Comparison of ENCODE assay signal across 11 cellular contexts in the genomic region with DNA sequence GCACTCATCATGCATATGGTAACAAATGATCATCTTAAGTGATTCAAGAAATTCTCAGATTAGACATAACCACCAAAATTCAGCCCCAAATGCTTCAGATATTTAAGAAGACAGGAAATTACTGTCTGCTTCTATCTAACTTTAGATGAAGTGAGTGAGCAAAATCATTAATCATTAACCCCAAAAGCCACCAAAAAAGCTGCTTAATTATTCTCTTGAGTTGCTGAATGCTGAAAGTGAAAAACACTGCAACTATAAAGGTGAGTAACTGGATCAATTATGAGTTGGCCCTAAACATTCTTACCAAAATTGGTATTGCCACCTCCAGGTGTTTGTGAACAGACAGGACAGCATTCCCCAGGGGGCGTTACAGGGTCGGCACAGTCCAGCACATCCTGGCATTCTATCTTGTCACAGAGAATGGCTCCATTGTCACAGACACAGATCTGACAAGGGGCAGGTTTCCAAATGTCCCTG.
DNase-seq lines count a peak whose midpoint lies in the region; ATAC-seq and TF ChIP-seq lines count a peak whose summit lies in the region.
"Had no signal": no experiment of that assay in that cellular context is flagged by ENCODE, and none has a peak within 500 bp of the region (broad histone marks: within the 10 kb centered on the region; RNA-seq: fewer than 3 reads in every experiment).

No MANE protein-coding gene starts in this region.

- ATAC-seq in GM18867 (IDR thresholded peaks at IDR 0.05; ENCODE audit: unreplicated experiment) (peak; percentile 85), GM23338 (no peak), HG03432 (IDR thresholded peaks at IDR 0.05; ENCODE audit: unreplicated experiment) (peak; percentile 95)

- no peak overlapping the region for H3K4me3 ChIP-seq in GM23338
- no peak overlapping the region for H3K4me3 ChIP-seq in kidney epithelial cell (ENCODE audit: low read depth, low read length)
- H3K4me3 ChIP-seq in ovary, result no peak overlapping the region

- no peak overlapping the region for H3K4me2 ChIP-seq in GM23338

- TF ChIP-seq POLR2A in ovary (IDR thresholded peaks at IDR 0.05), result no peak

- TF ChIP-seq EP300 in ovary (IDR thresholded peaks at IDR 0.05), result no peak

- H3K27me3 ChIP-seq in GM23338 (ENCODE audit: insufficient read depth) (no peaks in the 10 kb centered on the region), kidney epithelial cell (ENCODE audit: control insufficient read depth, insufficient read depth, low read length) (no peaks in the 10 kb centered on the region), ovary (no peaks in the 10 kb centered on the region)

- no peaks in the 10 kb centered on the region for H3K79me2 ChIP-seq in GM23338 (replicated peaks; ENCODE audit: insufficient read depth)

- H2AFZ ChIP-seq in GM23338, result no peak overlapping the region

- no peaks in the 10 kb centered on the region for H3K36me3 Mint-ChIP-seq in GM23338 (ENCODE audit: low read depth)

- H3K9me3 Mint-ChIP-seq in GM23338, result no peaks in the 10 kb centered on the region

- H3K4me3 Mint-ChIP-seq in GM23338, result no peak overlapping the region

- H3K27me3 Mint-ChIP-seq in GM23338 (ENCODE audit: insufficient read depth, low read depth, poor library complexity), result no peaks in the 10 kb centered on the region

- DNase-seq in GM23338 (ENCODE audit: low spot score) (peak; percentile 34), kidney epithelial cell (ENCODE audit: low read depth) (peak; percentile 23), ovary (no peak), HUDEP-2 (lab: John Stamatoyannopoulos, UW; ENCODE audit: unreplicated experiment in 76 of 76) (no peak), HuH-7 (ENCODE audit: low spot score) (no peak)
- no peak for DNase-seq in stimulated activated CD4-positive, alpha-beta T cell treated with anti-CD3 and anti-CD28 coated beads, Interleukin-2, amount 100 ng/mL, for 24 hours
- DNase-seq: DMS79 treated with DMSO at 0.1 percent for 48 hours, small intestine, T-helper 9 cell had no signal

- no peaks in the 10 kb centered on the region for H4K20me1 ChIP-seq in GM23338 (replicated peaks; ENCODE audit: insufficient read depth)

- 78 to 85% (median 80%) methylated on average over 2 of the region's 2 CpGs for WGBS in ovary, 3 donors

- intact Hi-C loops in ovary (cut with DNase I), result loop anchor here in 2 of 4 donors (10.0 kb wide), 2 partner anchors 55 to 175 kb away; no protein-coding TSS in a partner anchor

- H3K4me1 ChIP-seq in GM23338 (ENCODE audit: insufficient read depth) (no peaks in the 10 kb centered on the region), ovary (ENCODE audit: insufficient read depth) (no peaks in the 10 kb centered on the region)

- no peaks in the 10 kb centered on the region for H3K9me2 ChIP-seq in GM23338 (ENCODE audit: insufficient read depth)

- H3K27ac ChIP-seq in GM23338 (ENCODE audit: low read depth), result no peak overlapping the region
- H3K27ac ChIP-seq in ovary, result no peak overlapping the region

- H3K36me3 ChIP-seq in GM23338 (ENCODE audit: insufficient read depth) (no peaks in the 10 kb centered on the region), kidney epithelial cell (ENCODE audit: control insufficient read depth, insufficient read depth, low read length) (no peaks in the 10 kb centered on the region), ovary (no peaks in the 10 kb centered on the region)

- H3K27ac Mint-ChIP-seq in GM23338, result no peak overlapping the region

- H3K4me1 Mint-ChIP-seq in GM23338, result no peaks in the 10 kb centered on the region

- H3F3A ChIP-seq in GM23338 (replicated peaks; ENCODE audit: low read depth), result no peaks in the 10 kb centered on the region

- TF ChIP-seq CTCF in GM23338 (conservative IDR thresholded peaks at IDR 0.05; ENCODE audit: low read depth in 2 of 2), result peak; percentile 32 to 53
- peak; percentile 9 for TF ChIP-seq CTCF in kidney epithelial cell (IDR thresholded peaks at IDR 0.05; ENCODE audit: insufficient read depth, low read length, poor library complexity, severe bottlenecking)
- no peak for TF ChIP-seq CTCF in ovary (IDR thresholded peaks at IDR 0.05)

- H3K9me3 ChIP-seq in ovary, result no peaks in the 10 kb centered on the region

TF ChIP-seq in GM23338, 12 proteins besides CTCF, POLR2A, EP300 and RAD21 (continues in another document):
- TF ChIP-seq ZNF462 (CRISPR knock-in tag; IDR thresholded peaks at IDR 0.05) (no peak), ZNF331 (CRISPR knock-in tag; IDR thresholded peaks at IDR 0.05; ENCODE audit: low read depth) (no peak), JUNB (IDR thresholded peaks at IDR 0.05; ENCODE audit: unreplicated experiment) (no peak), CREB1 (CRISPR knock-in tag; IDR thresholded peaks at IDR 0.05; ENCODE audit: low read depth) (no peak), EZH2phosphoT487 (IDR thresholded peaks at IDR 0.05; ENCODE audit: unreplicated experiment) (no peak), EZH2 (IDR thresholded peaks at IDR 0.05; ENCODE audit: low read depth, unreplicated experiment) (no peak), NANOG (IDR thresholded peaks at IDR 0.05; ENCODE audit: borderline replicate concordance) (no peak), ZNF114 (CRISPR knock-in tag; IDR thresholded peaks at IDR 0.05) (no peak), POLR2AphosphoS5 (IDR thresholded peaks at IDR 0.05; ENCODE audit: low read depth) (no peak), STAT1 (IDR thresholded peaks at IDR 0.05; ENCODE audit: unreplicated experiment) (no peak), ETS1 (IDR thresholded peaks at IDR 0.05) (no peak)

Comparison
In these comparisons a context has a peak if more than half of its experiments do, and no peak if none do; other contexts are left out.
1. DNase-seq: peak in GM23338 (single experiment) and kidney epithelial cell (single experiment); none in stimulated activated CD4-positive, alpha-beta T cell treated with anti-CD3 and anti-CD28 coated beads, Interleukin-2, amount 100 ng/mL, for 24 hours (0 of 2), ovary (0 of 5), HUDEP-2 (0 of 76) and HuH-7 (single experiment).
2. CTCF ChIP-seq: peak in GM23338 (2 of 2) and kidney epithelial cell (single experiment); none in ovary (0 of 3).